Comparison of ENCODE assay signal across 2 cellular contexts in genomic region chr12:94263905-94264655, GRCh38.
TF ChIP-seq lines count a peak whose summit lies in the region.

No MANE protein-coding gene starts in this region.

TF ChIP-seq in IMR-90, 13 proteins besides CTCF, POLR2A, EP300 and RAD21:
- TF ChIP-seq CEBPB (IDR thresholded peaks at IDR 0.05; ENCODE audit: low read depth, low read length) (no peak), MAFK (IDR thresholded peaks at IDR 0.05; ENCODE audit: low read depth, low read length) (no peak), SMC3 (IDR thresholded peaks at IDR 0.05; ENCODE audit: low read depth, low read length) (no peak), MAZ (IDR thresholded peaks at IDR 0.05; ENCODE audit: borderline replicate concordance, low read depth, low read length) (no peak), FOS (IDR thresholded peaks at IDR 0.05; ENCODE audit: low read depth, low read length) (no peak), BHLHE40 (IDR thresholded peaks at IDR 0.05; ENCODE audit: low read depth, low read length) (no peak), CHD1 (IDR thresholded peaks at IDR 0.05; ENCODE audit: low read depth, low read length) (no peak), RFX5 (IDR thresholded peaks at IDR 0.05; ENCODE audit: low read depth, low read length) (no peak), NFE2L2 (IDR thresholded peaks at IDR 0.05; ENCODE audit: low read depth, low read length) (no peak), MXI1 (IDR thresholded peaks at IDR 0.05; ENCODE audit: borderline replicate concordance, low read depth, low read length) (no peak), RCOR1 (IDR thresholded peaks at IDR 0.05; ENCODE audit: insufficient replicate concordance, low read length) (no peak)
- TF ChIP-seq, protein P1, sequence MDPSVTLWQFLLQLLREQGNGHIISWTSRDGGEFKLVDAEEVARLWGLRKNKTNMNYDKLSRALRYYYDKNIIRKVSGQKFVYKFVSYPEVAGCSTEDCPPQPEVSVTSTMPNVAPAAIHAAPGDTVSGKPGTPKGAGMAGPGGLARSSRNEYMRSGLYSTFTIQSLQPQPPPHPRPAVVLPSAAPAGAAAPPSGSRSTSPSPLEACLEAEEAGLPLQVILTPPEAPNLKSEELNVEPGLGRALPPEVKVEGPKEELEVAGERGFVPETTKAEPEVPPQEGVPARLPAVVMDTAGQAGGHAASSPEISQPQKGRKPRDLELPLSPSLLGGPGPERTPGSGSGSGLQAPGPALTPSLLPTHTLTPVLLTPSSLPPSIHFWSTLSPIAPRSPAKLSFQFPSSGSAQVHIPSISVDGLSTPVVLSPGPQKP (IDR thresholded peaks at IDR 0.05; ENCODE audit: borderline replicate concordance, low read depth, low read length) = no peak
- TF ChIP-seq, protein P2, sequence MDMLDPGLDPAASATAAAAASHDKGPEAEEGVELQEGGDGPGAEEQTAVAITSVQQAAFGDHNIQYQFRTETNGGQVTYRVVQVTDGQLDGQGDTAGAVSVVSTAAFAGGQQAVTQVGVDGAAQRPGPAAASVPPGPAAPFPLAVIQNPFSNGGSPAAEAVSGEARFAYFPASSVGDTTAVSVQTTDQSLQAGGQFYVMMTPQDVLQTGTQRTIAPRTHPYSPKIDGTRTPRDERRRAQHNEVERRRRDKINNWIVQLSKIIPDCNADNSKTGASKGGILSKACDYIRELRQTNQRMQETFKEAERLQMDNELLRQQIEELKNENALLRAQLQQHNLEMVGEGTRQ (IDR thresholded peaks at IDR 0.05; ENCODE audit: low read depth, low read length) = no peak

TF ChIP-seq in H1, 55 proteins besides CTCF, POLR2A, EP300 and RAD21 (continues in another document):
- no peak for TF ChIP-seq EGR1 (IDR thresholded peaks at IDR 0.05; ENCODE audit: borderline replicate concordance, low read depth, low read length)
- TF ChIP-seq BRCA1 (IDR thresholded peaks at IDR 0.05; ENCODE audit: low read depth, low read length) = no peak
- peak; percentile 95 for TF ChIP-seq TEAD4 (IDR thresholded peaks at IDR 0.05; ENCODE audit: low read depth, low read length)
- TF ChIP-seq, protein P2 (IDR thresholded peaks at IDR 0.05; ENCODE audit: low read length) = no peak
- TF ChIP-seq ZNF274 (IDR thresholded peaks at IDR 0.05; ENCODE audit: borderline replicate concordance, extremely low read depth, low read length) = no peak
- no peak for TF ChIP-seq TBP (IDR thresholded peaks at IDR 0.05; ENCODE audit: low read depth, low read length)
- no peak; the same call in 1 of the 2 replicates for TF ChIP-seq CEBPB (IDR thresholded peaks at IDR 0.05; ENCODE audit: low read depth, low read length)
- no peak for TF ChIP-seq SP2 (IDR thresholded peaks at IDR 0.05; ENCODE audit: low read length)
- peak; percentile 85 to 89; a peak in 2 of 4 replicates for TF ChIP-seq HDAC2 (IDR thresholded peaks at IDR 0.05; ENCODE audit: borderline replicate concordance in 1 of 2, low read depth in 2 of 2, low read length in 2 of 2)
- peak; percentile 53 for TF ChIP-seq SAP30 (IDR thresholded peaks at IDR 0.05; ENCODE audit: insufficient read depth, insufficient replicate concordance, low read length)
- TF ChIP-seq TAF7 (optimal IDR thresholded peaks at IDR 0.05; ENCODE audit: borderline replicate concordance, low read depth, low read length) = no peak
- TF ChIP-seq FOSL1 (IDR thresholded peaks at IDR 0.05; ENCODE audit: insufficient read depth, low read depth, low read length) = no peak
- peak; percentile 79 for TF ChIP-seq SP1 (IDR thresholded peaks at IDR 0.05; ENCODE audit: low read depth, low read length)
- no peak for TF ChIP-seq CHD1 (IDR thresholded peaks at IDR 0.05; ENCODE audit: low read depth, low read length)
- 0 out of 2 replicates have a peak, but pooled peaks have one; percentile 28 for TF ChIP-seq RBBP5 (IDR thresholded peaks at IDR 0.05; ENCODE audit: borderline replicate concordance, low read depth, low read length)
- no peak for TF ChIP-seq SIRT6 (IDR thresholded peaks at IDR 0.05; ENCODE audit: low read length)
- TF ChIP-seq KDM1A (IDR thresholded peaks at IDR 0.05; ENCODE audit: borderline replicate concordance, low read length) = peak; percentile 72; the same call in 1 of the 2 replicates
- TF ChIP-seq RFX5 (IDR thresholded peaks at IDR 0.05; ENCODE audit: borderline replicate concordance, low read depth, low read length) = no peak
- TF ChIP-seq KDM5A (IDR thresholded peaks at IDR 0.05; ENCODE audit: low read length) = no peak
- TF ChIP-seq RXRA (IDR thresholded peaks at IDR 0.05; ENCODE audit: insufficient read depth, low read depth, low read length) = no peak
- no peak for TF ChIP-seq TCF12 (IDR thresholded peaks at IDR 0.05; ENCODE audit: low read depth, low read length)
- TF ChIP-seq CREB1 (IDR thresholded peaks at IDR 0.05) = 0 out of 2 replicates have a peak, but pooled peaks have one; percentile 49
- TF ChIP-seq SP4 (IDR thresholded peaks at IDR 0.05; ENCODE audit: low read length) = no peak
- TF ChIP-seq POU5F1 (IDR thresholded peaks at IDR 0.05; ENCODE audit: low read depth, low read length) = no peak
- peak; percentile 17; the same call in 1 of the 2 replicates for TF ChIP-seq JUND (IDR thresholded peaks at IDR 0.05; ENCODE audit: low read length)
- TF ChIP-seq EZH2 (IDR thresholded peaks at IDR 0.05; ENCODE audit: low read depth, low read length, severe bottlenecking) = no peak
- TF ChIP-seq TAF1 (IDR thresholded peaks at IDR 0.05; ENCODE audit: low read depth, low read length) = no peak
- 0 out of 2 replicates have a peak, but pooled peaks have one; percentile 54 for TF ChIP-seq ATF2 (IDR thresholded peaks at IDR 0.05; ENCODE audit: low read length)
- TF ChIP-seq SIN3A (conservative IDR thresholded peaks at IDR 0.05 in 1 of 2, IDR thresholded peaks at IDR 0.05 in 1 of 2; ENCODE audit: low read depth in 1 of 2, low read length in 2 of 2) = peak in 1 of 2 experiments; percentile 59; a peak in 2 of 4 replicates
- no peak for TF ChIP-seq JUN (IDR thresholded peaks at IDR 0.05; ENCODE audit: low read depth, low read length)
- TF ChIP-seq POLR2AphosphoS5 (IDR thresholded peaks at IDR 0.05; ENCODE audit: low read depth, low read length) = no peak
- no peak for TF ChIP-seq NRF1 (IDR thresholded peaks at IDR 0.05; ENCODE audit: low read depth, low read length)
- TF ChIP-seq ASH2L (IDR thresholded peaks at IDR 0.05; ENCODE audit: low read length) = peak; percentile 74
- no peak for TF ChIP-seq RNF2 (IDR thresholded peaks at IDR 0.05; ENCODE audit: borderline replicate concordance, low read depth, low read length, missing control alignments, poor library complexity, severe bottlenecking)
- TF ChIP-seq NANOG (IDR thresholded peaks at IDR 0.05; ENCODE audit: insufficient read depth, low read depth, low read length, poor library complexity, severe bottlenecking) = peak; percentile 91
- TF ChIP-seq SUZ12 (IDR thresholded peaks at IDR 0.05; ENCODE audit: low read length) = no peak
- peak; percentile 98 for TF ChIP-seq MAX (IDR thresholded peaks at IDR 0.05)
- TF ChIP-seq CHD7 (IDR thresholded peaks at IDR 0.05; ENCODE audit: insufficient replicate concordance, low read length) = no peak
- TF ChIP-seq SRF (IDR thresholded peaks at IDR 0.05; ENCODE audit: low read depth, low read length) = no peak
- peak; percentile 46; the same call in 1 of the 2 replicates for TF ChIP-seq BACH1 (IDR thresholded peaks at IDR 0.05; ENCODE audit: low read length)
- no peak for TF ChIP-seq BCL11A (IDR thresholded peaks at IDR 0.05; ENCODE audit: low read depth in 2 of 2, low read length in 2 of 2)
- no peak for TF ChIP-seq CHD2 (IDR thresholded peaks at IDR 0.05; ENCODE audit: low read length)
- TF ChIP-seq CTBP2 (IDR thresholded peaks at IDR 0.05; ENCODE audit: borderline replicate concordance, insufficient read depth, insufficient read length, low read length) = peak; percentile 63
- no peak for TF ChIP-seq ATF3 (IDR thresholded peaks at IDR 0.05; ENCODE audit: insufficient read depth, low read depth, low read length)
- TF ChIP-seq YY1 (IDR thresholded peaks at IDR 0.05; ENCODE audit: low read depth, low read length) = 0 out of 2 replicates have a peak, but pooled peaks have one; percentile 66
- no peak for TF ChIP-seq MAFK (IDR thresholded peaks at IDR 0.05; ENCODE audit: low read depth, low read length)
- no peak for TF ChIP-seq KDM4A (IDR thresholded peaks at IDR 0.05; ENCODE audit: low read depth, low read length, severe bottlenecking)
- no peak for TF ChIP-seq CBX5 (IDR thresholded peaks at IDR 0.05; ENCODE audit: low read depth, low read length)
